ENCODE assay signal across 25 cellular contexts in the genomic region with DNA sequence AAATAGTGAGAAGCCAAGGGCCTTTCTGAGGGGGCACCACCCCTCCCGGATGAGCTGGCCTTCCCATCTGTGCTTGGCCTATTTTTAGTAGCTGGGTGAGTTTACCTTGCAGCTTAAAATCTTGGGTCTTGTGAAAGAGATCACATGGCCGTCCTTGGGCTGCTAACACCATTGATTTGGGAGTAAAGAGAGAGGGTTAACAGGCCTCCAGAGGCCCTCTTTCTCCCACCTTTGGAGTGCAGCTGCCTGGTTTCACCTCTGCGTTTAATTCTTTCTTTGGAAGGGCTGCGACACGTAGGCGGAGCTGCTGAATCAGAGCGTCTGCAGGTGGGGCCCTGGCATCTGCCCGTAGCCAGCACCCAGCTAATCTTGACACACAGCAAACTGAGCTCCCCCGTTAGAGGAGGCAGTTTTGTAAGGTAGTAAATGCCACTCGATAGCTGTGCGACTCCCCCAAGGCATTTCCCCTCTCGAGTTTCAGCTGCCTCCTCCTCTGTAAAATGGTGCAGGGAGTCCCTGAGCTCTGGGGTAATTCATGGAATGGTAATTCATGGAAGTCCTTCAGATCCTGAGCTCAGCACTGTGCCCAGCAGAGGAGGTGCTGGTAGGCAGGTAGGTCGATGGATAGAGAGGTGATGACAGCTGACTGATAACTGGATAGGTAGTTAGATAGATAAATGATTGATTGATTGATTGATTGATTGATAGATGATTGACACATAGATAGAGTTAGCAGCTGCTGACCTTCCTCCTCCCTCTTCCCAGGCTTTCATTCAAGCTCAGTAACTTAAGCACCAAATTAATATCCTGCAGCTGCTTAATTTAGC. TPM values are rescaled to one million over a fixed set of nuclear protein-coding genes. Genes with fewer than 3 reads are reported as not detected.
DNase-seq lines count a peak whose midpoint lies in the region; ATAC-seq and TF ChIP-seq lines count a peak whose summit lies in the region.
"Had no signal": no experiment of that assay in that cellular context is flagged by ENCODE, and none has a peak within 500 bp of the region (broad histone marks: within the 10 kb centered on the region; RNA-seq: fewer than 3 reads in every experiment).

No MANE protein-coding gene starts in this region.

- H3K4me1 ChIP-seq in neural progenitor cell (no peaks in the 10 kb centered on the region), smooth muscle cell (ENCODE audit: low read depth) (no peaks in the 10 kb centered on the region)
- H3K4me1 ChIP-seq: BLaER1 treated with 17β-estradiol and CSF1 and Interleukin-3, amounts not matched to agents 10 nM and 100 nM; lower lobe of right lung; testis had no signal

- no peaks in the 10 kb centered on the region for H3K36me3 Mint-ChIP-seq in neural progenitor cell

- peaks cover 3% of the 10 kb centered on the region for H3K27me3 Mint-ChIP-seq in neural progenitor cell (ENCODE audit: insufficient read depth, low read depth)

- peaks cover 3% of the 10 kb centered on the region for H3K4me1 Mint-ChIP-seq in neural progenitor cell

- no peak for TF ChIP-seq CTCF in WERI-Rb-1 (IDR thresholded peaks at IDR 0.05; ENCODE audit: low read depth, low read length)
- TF ChIP-seq CTCF in neural progenitor cell (IDR thresholded peaks at IDR 0.05) = no peak
- no peak for TF ChIP-seq CTCF in smooth muscle cell (IDR thresholded peaks at IDR 0.05; ENCODE audit: borderline replicate concordance, insufficient read depth, poor library complexity, severe bottlenecking)

- peaks cover 91% of the 10 kb centered on the region for H3K36me3 ChIP-seq in WERI-Rb-1
- H3K36me3 ChIP-seq in neural progenitor cell = no peaks in the 10 kb centered on the region
- H3K36me3 ChIP-seq in smooth muscle cell (ENCODE audit: low read depth) = no peaks in the 10 kb centered on the region
- H3K36me3 ChIP-seq: BLaER1 treated with 17β-estradiol and CSF1 and Interleukin-3, amounts not matched to agents 10 nM and 100 nM; cardiac muscle cell; lower lobe of right lung; vagina had no signal

- 87% methylated on average over 13 of the region's 13 CpGs for WGBS in smooth muscle cell (ENCODE audit: low lambda C conversion rate)

- H2AFZ ChIP-seq in neural progenitor cell (replicated peaks) = no peak overlapping the region
- H2AFZ ChIP-seq in smooth muscle cell (ENCODE audit: low read depth) = no peak overlapping the region

- H3K4me3 ChIP-seq in WERI-Rb-1 (ENCODE audit: low read depth, low read length) (0 out of 2 replicates have a peak overlapping the region, but pooled peaks have one; percentile 5), neural progenitor cell (no peak overlapping the region), smooth muscle cell (no peak overlapping the region)
- H3K4me3 ChIP-seq: BLaER1 treated with 17β-estradiol and CSF1 and Interleukin-3, amounts not matched to agents 10 nM and 100 nM; cardiac muscle cell; lower lobe of right lung; testis; vagina had no signal

- no peaks in the 10 kb centered on the region for H3K9me3 Mint-ChIP-seq in neural progenitor cell
- H3K9me3 Mint-ChIP-seq: WTC11 had no signal

- no peaks in the 10 kb centered on the region for H3F3A ChIP-seq in neural progenitor cell (ENCODE audit: low read depth)
- no peaks in the 10 kb centered on the region for H3F3A ChIP-seq in smooth muscle cell (ENCODE audit: low read depth)

- H3K9me3 ChIP-seq in WERI-Rb-1 (ENCODE audit: severe bottlenecking) (no peaks in the 10 kb centered on the region), neural progenitor cell (ENCODE audit: low read depth) (no peaks in the 10 kb centered on the region), smooth muscle cell (replicated peaks; ENCODE audit: low read depth) (no peaks in the 10 kb centered on the region)
- H3K9me3 ChIP-seq: BLaER1 treated with 17β-estradiol and CSF1 and Interleukin-3, amounts not matched to agents 10 nM and 100 nM; lower lobe of right lung; testis; vagina had no signal

- H3K27me3 ChIP-seq in WERI-Rb-1 (ENCODE audit: insufficient read depth, low read depth, severe bottlenecking) (no peaks in the 10 kb centered on the region), neural progenitor cell (no peaks in the 10 kb centered on the region), smooth muscle cell (ENCODE audit: low read depth) (peaks cover 3% of the 10 kb centered on the region)
- H3K27me3 ChIP-seq: cardiac muscle cell, testis, vagina had no signal

- no peak overlapping the region for H3K4me3 Mint-ChIP-seq in neural progenitor cell
- H3K4me3 Mint-ChIP-seq: WTC11 had no signal

- H3K9ac ChIP-seq in neural progenitor cell (no peak overlapping the region), smooth muscle cell (ENCODE audit: low read depth) (no peak overlapping the region)
- H3K9ac ChIP-seq: BLaER1 treated with 17β-estradiol and CSF1 and Interleukin-3, amounts not matched to agents 10 nM and 100 nM had no signal

- no peak overlapping the region for H3K27ac Mint-ChIP-seq in neural progenitor cell
- H3K27ac Mint-ChIP-seq: WTC11 had no signal

- ATAC-seq in HG03159 (IDR thresholded peaks at IDR 0.05; ENCODE audit: unreplicated experiment) = no peak
- ATAC-seq in left lobe of liver = no peak
- ATAC-seq: lower lobe of right lung, WTC11 had no signal

- H3K4me2 ChIP-seq in neural progenitor cell (no peak overlapping the region), smooth muscle cell (no peak overlapping the region)
- H3K4me2 ChIP-seq: BLaER1 treated with 17β-estradiol and CSF1 and Interleukin-3, amounts not matched to agents 10 nM and 100 nM had no signal

- H3K79me2 ChIP-seq in neural progenitor cell (ENCODE audit: low read depth) = no peaks in the 10 kb centered on the region
- no peaks in the 10 kb centered on the region for H3K79me2 ChIP-seq in smooth muscle cell (ENCODE audit: low read depth)

- H3K27ac ChIP-seq in WERI-Rb-1 (peak overlapping the region; percentile 90), neural progenitor cell (no peak overlapping the region), smooth muscle cell (ENCODE audit: low read depth) (no peak overlapping the region)
- H3K27ac ChIP-seq: BLaER1 treated with 17β-estradiol and CSF1 and Interleukin-3, amounts not matched to agents 10 nM and 100 nM; cardiac muscle cell; lower lobe of right lung; testis; vagina had no signal

- H4K20me1 ChIP-seq in neural progenitor cell (ENCODE audit: low read depth) (peaks cover 38% of the 10 kb centered on the region), smooth muscle cell (ENCODE audit: low read depth) (no peaks in the 10 kb centered on the region)

- DNase-seq in DMS79 (lab: John Stamatoyannopoulos, UW) = peak; percentile 69
- DNase-seq in NCI-H1436 treated with DMSO at 0.1 percent for 48 hours (lab: John Stamatoyannopoulos, UW) = peak; percentile 76
- peak; percentile 84 for DNase-seq in WERI-Rb-1
- DNase-seq in neural progenitor cell (ENCODE audit: low spot score) = peak; percentile 24
- no peak for DNase-seq in smooth muscle cell (lab: John Stamatoyannopoulos, UW; ENCODE audit: unreplicated experiment)
- DNase-seq in left lobe of liver (ENCODE audit: low spot score) = no peak
- no peak for DNase-seq in medulla oblongata (ENCODE audit: extremely low spot score)
- DNase-seq: activated naive CD4-positive, alpha-beta T cell treated with anti-CD3 and anti-CD28 coated beads, Interleukin-2, amount 50 U/mL, for 16 hours; dermis blood vessel endothelial cell; IMR-90; lower lobe of right lung; NCI-H1092 treated with DMSO at 0.1 percent for 48 hours; NCI-H748 treated with DMSO at 0.1 percent for 48 hours; retina; stimulated activated CD4-positive, alpha-beta T cell treated with anti-CD3 and anti-CD28 coated beads, Interleukin-12 subunit alpha, Interleukin-12 subunit beta, amount 100 ng/mL, for 4 hours; stimulated activated CD4-positive, alpha-beta T cell treated with anti-CD3 and anti-CD28 coated beads, Interleukin-4, amount 100 ng/mL, for 4 hours; stimulated activated naive CD4-positive, alpha-beta T cell; T-helper 9 cell; testis had no signal

RNA-seq across cellular contexts. Expression of a gene that starts 13.0 kb away (rescaled TPM):
- total RNA-seq in neural progenitor cell (ENCODE audit: low replicate concordance) (4.0 and 6.6 TPM in 2 replicates), smooth muscle cell (1.2 and 11.0 TPM in 2 replicates), left lobe of liver (1.8 TPM)
- polyA plus RNA-seq in smooth muscle cell = 3.7 and 4.5 TPM in 2 replicates
- total RNA-seq: OCI-LY7 had no signal

Comparison
In these comparisons a context has a peak if more than half of its experiments do, and no peak if none do; other contexts are left out.
1. DNase-seq: peak in DMS79 (single experiment), NCI-H1436 treated with DMSO at 0.1 percent for 48 hours (single experiment), WERI-Rb-1 (single experiment) and neural progenitor cell (single experiment); none in smooth muscle cell (single experiment), left lobe of liver (single experiment) and medulla oblongata (single experiment).